1 cellular context compared by ENCODE assay signal in the genomic region with DNA sequence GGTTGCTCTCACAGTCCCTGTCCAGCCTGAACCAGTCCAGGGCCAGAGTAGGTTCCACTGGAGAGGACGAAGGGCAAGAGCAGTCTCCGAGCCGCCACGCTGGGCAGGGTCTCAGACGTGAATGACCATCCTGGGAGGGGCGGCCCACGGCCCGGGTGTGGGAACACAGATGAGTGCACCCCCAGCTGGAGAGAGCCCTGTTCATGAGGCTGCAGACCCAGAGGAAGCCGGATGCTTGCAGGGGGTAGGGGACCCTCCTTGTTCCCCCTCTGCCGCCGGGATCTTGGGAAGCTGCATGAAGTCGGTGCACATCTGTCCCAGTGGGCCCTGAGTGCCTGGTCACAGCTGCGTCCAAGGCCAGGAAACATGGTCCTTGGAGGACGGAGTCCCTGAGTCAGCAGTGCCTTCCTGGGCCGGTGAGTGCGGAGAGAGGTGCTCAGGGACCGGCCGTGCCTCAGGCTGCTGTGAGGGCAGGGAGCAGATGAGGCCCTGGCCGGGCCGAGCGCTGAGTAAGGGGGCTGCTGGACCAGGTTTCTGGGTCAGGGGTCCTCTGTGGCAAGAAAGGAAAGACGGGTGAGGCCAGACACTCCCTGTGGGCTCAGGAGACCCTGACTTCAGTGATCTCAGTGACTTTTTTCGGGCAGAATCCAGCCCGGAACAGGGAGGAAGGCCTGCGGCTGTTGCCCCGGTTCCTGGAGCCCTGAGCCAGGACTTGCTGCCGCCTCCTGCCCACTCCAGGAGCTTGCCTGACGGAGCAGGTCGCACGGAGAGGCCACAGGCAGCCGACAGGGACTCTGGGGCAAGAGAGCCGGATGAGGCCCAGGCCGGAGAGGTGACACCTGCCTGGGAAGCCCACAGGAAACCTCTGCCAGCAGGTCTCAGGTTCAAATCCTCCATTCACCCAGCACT.
TF ChIP-seq lines count a peak whose summit lies in the region.

No MANE protein-coding gene starts in this region.

TF ChIP-seq in HepG2, 621 proteins besides CTCF, POLR2A, EP300 and RAD21 (continued from another document and continues in another):
- TF ChIP-seq, protein P1, sequence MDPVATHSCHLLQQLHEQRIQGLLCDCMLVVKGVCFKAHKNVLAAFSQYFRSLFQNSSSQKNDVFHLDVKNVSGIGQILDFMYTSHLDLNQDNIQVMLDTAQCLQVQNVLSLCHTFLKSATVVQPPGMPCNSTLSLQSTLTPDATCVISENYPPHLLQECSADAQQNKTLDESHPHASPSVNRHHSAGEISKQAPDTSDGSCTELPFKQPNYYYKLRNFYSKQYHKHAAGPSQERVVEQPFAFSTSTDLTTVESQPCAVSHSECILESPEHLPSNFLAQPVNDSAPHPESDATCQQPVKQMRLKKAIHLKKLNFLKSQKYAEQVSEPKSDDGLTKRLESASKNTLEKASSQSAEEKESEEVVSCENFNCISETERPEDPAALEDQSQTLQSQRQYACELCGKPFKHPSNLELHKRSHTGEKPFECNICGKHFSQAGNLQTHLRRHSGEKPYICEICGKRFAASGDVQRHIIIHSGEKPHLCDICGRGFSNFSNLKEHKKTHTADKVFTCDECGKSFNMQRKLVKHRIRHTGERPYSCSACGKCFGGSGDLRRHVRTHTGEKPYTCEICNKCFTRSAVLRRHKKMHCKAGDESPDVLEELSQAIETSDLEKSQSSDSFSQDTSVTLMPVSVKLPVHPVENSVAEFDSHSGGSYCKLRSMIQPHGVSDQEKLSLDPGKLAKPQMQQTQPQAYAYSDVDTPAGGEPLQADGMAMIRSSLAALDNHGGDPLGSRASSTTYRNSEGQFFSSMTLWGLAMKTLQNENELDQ (CRISPR knock-in tag; IDR thresholded peaks at IDR 0.05; ENCODE audit: borderline replicate concordance) = no peak
- TF ChIP-seq GATAD2A (CRISPR knock-in tag; IDR thresholded peaks at IDR 0.05) (peak; percentile 9; the same call in 1 of the 2 replicates), REL (CRISPR knock-in tag; conservative IDR thresholded peaks at IDR 0.05) (no peak), HOXA3 (CRISPR knock-in tag; IDR thresholded peaks at IDR 0.05) (0 out of 2 replicates have a peak, but pooled peaks have one; percentile 9), ZNF576 (CRISPR knock-in tag; IDR thresholded peaks at IDR 0.05) (no peak), HOXA5 (CRISPR knock-in tag; IDR thresholded peaks at IDR 0.05) (no peak), ZNF460 (CRISPR knock-in tag; IDR thresholded peaks at IDR 0.05; ENCODE audit: borderline replicate concordance) (no peak), MXD3 (CRISPR knock-in tag; IDR thresholded peaks at IDR 0.05) (no peak), ZNF383 (CRISPR knock-in tag; IDR thresholded peaks at IDR 0.05; ENCODE audit: borderline replicate concordance) (no peak), ZNF543 (CRISPR knock-in tag; IDR thresholded peaks at IDR 0.05) (no peak; the same call in 1 of the 2 replicates), ZNF891 (CRISPR knock-in tag; IDR thresholded peaks at IDR 0.05) (no peak; the same call in 1 of the 2 replicates), MYPOP (CRISPR knock-in tag; IDR thresholded peaks at IDR 0.05) (no peak), RBFOX2 (IDR thresholded peaks at IDR 0.05; ENCODE audit: low read depth, low read length) (0 out of 2 replicates have a peak, but pooled peaks have one; percentile 22), NR2F2 (IDR thresholded peaks at IDR 0.05; ENCODE audit: borderline replicate concordance, low read depth) (no peak), RAD51 (IDR thresholded peaks at IDR 0.05; ENCODE audit: borderline replicate concordance) (no peak), ZFP90 (CRISPR knock-in tag; IDR thresholded peaks at IDR 0.05; ENCODE audit: borderline replicate concordance) (no peak), ZNF224 (CRISPR knock-in tag; IDR thresholded peaks at IDR 0.05) (no peak), ZNF34 (CRISPR knock-in tag; IDR thresholded peaks at IDR 0.05; ENCODE audit: borderline replicate concordance) (no peak), ZNF501 (CRISPR knock-in tag; IDR thresholded peaks at IDR 0.05) (peak; percentile 69; the same call in 1 of the 2 replicates), REXO4 (CRISPR knock-in tag; IDR thresholded peaks at IDR 0.05; ENCODE audit: borderline replicate concordance) (no peak), ZNF292 (CRISPR knock-in tag; IDR thresholded peaks at IDR 0.05; ENCODE audit: borderline replicate concordance, low read depth) (0 out of 2 replicates have a peak, but pooled peaks have one; percentile 40), ZSCAN29 (CRISPR knock-in tag; conservative IDR thresholded peaks at IDR 0.05) (no peak), ZBTB7B (CRISPR knock-in tag; IDR thresholded peaks at IDR 0.05) (0 out of 2 replicates have a peak, but pooled peaks have one; percentile 39), NR1H2 (CRISPR knock-in tag; IDR thresholded peaks at IDR 0.05; ENCODE audit: borderline replicate concordance, low read depth) (no peak), CHCHD3 (CRISPR knock-in tag; IDR thresholded peaks at IDR 0.05) (0 out of 2 replicates have a peak, but pooled peaks have one; percentile 62), ZFP41 (CRISPR knock-in tag; IDR thresholded peaks at IDR 0.05; ENCODE audit: borderline replicate concordance) (no peak; the same call in 1 of the 2 replicates), CEBPB (IDR thresholded peaks at IDR 0.05; ENCODE audit: borderline replicate concordance, low read depth, low read length) (no peak), CBX1 (IDR thresholded peaks at IDR 0.05; ENCODE audit: low read depth) (no peak), ZNF20 (CRISPR knock-in tag; IDR thresholded peaks at IDR 0.05) (no peak)
- TF ChIP-seq, protein P2, sequence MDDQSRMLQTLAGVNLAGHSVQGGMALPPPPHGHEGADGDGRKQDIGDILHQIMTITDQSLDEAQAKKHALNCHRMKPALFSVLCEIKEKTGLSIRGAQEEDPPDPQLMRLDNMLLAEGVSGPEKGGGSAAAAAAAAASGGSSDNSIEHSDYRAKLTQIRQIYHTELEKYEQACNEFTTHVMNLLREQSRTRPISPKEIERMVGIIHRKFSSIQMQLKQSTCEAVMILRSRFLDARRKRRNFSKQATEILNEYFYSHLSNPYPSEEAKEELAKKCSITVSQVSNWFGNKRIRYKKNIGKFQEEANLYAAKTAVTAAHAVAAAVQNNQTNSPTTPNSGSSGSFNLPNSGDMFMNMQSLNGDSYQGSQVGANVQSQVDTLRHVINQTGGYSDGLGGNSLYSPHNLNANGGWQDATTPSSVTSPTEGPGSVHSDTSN (CRISPR knock-in tag; IDR thresholded peaks at IDR 0.05; ENCODE audit: borderline replicate concordance) = no peak
- TF ChIP-seq, protein P3, sequence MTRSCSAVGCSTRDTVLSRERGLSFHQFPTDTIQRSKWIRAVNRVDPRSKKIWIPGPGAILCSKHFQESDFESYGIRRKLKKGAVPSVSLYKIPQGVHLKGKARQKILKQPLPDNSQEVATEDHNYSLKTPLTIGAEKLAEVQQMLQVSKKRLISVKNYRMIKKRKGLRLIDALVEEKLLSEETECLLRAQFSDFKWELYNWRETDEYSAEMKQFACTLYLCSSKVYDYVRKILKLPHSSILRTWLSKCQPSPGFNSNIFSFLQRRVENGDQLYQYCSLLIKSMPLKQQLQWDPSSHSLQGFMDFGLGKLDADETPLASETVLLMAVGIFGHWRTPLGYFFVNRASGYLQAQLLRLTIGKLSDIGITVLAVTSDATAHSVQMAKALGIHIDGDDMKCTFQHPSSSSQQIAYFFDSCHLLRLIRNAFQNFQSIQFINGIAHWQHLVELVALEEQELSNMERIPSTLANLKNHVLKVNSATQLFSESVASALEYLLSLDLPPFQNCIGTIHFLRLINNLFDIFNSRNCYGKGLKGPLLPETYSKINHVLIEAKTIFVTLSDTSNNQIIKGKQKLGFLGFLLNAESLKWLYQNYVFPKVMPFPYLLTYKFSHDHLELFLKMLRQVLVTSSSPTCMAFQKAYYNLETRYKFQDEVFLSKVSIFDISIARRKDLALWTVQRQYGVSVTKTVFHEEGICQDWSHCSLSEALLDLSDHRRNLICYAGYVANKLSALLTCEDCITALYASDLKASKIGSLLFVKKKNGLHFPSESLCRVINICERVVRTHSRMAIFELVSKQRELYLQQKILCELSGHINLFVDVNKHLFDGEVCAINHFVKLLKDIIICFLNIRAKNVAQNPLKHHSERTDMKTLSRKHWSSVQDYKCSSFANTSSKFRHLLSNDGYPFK (CRISPR knock-in tag; IDR thresholded peaks at IDR 0.05; ENCODE audit: borderline replicate concordance) = peak; percentile 12
- TF ChIP-seq, protein P4, sequence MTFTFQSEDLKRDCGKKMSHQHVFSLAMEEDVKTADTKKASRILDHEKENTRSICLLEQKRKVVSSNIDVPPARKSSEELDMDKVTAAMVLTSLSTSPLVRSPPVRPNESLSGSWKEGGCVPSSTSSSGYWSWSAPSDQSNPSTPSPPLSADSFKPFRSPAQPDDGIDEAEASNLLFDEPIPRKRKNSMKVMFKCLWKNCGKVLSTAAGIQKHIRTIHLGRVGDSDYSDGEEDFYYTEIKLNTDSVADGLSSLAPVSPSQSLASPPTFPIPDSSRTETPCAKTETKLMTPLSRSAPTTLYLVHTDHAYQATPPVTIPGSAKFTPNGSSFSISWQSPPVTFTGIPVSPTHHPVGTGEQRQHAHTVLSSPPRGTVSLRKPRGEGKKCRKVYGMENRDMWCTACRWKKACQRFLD (CRISPR knock-in tag; IDR thresholded peaks at IDR 0.05; ENCODE audit: borderline replicate concordance) = no peak
- TF ChIP-seq, protein P5, sequence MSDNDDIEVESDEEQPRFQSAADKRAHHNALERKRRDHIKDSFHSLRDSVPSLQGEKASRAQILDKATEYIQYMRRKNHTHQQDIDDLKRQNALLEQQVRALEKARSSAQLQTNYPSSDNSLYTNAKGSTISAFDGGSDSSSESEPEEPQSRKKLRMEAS (IDR thresholded peaks at IDR 0.05) = peak; percentile 23; the same call in 1 of the 2 replicates
- TF ChIP-seq, protein P6, sequence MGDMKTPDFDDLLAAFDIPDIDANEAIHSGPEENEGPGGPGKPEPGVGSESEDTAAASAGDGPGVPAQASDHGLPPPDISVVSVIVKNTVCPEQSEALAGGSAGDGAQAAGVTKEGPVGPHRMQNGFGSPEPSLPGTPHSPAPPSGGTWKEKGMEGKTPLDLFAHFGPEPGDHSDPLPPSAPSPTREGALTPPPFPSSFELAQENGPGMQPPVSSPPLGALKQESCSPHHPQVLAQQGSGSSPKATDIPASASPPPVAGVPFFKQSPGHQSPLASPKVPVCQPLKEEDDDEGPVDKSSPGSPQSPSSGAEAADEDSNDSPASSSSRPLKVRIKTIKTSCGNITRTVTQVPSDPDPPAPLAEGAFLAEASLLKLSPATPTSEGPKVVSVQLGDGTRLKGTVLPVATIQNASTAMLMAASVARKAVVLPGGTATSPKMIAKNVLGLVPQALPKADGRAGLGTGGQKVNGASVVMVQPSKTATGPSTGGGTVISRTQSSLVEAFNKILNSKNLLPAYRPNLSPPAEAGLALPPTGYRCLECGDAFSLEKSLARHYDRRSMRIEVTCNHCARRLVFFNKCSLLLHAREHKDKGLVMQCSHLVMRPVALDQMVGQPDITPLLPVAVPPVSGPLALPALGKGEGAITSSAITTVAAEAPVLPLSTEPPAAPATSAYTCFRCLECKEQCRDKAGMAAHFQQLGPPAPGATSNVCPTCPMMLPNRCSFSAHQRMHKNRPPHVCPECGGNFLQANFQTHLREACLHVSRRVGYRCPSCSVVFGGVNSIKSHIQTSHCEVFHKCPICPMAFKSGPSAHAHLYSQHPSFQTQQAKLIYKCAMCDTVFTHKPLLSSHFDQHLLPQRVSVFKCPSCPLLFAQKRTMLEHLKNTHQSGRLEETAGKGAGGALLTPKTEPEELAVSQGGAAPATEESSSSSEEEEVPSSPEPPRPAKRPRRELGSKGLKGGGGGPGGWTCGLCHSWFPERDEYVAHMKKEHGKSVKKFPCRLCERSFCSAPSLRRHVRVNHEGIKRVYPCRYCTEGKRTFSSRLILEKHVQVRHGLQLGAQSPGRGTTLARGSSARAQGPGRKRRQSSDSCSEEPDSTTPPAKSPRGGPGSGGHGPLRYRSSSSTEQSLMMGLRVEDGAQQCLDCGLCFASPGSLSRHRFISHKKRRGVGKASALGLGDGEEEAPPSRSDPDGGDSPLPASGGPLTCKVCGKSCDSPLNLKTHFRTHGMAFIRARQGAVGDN (CRISPR knock-in tag; IDR thresholded peaks at IDR 0.05) = peak; percentile 76
- TF ChIP-seq, protein P7, sequence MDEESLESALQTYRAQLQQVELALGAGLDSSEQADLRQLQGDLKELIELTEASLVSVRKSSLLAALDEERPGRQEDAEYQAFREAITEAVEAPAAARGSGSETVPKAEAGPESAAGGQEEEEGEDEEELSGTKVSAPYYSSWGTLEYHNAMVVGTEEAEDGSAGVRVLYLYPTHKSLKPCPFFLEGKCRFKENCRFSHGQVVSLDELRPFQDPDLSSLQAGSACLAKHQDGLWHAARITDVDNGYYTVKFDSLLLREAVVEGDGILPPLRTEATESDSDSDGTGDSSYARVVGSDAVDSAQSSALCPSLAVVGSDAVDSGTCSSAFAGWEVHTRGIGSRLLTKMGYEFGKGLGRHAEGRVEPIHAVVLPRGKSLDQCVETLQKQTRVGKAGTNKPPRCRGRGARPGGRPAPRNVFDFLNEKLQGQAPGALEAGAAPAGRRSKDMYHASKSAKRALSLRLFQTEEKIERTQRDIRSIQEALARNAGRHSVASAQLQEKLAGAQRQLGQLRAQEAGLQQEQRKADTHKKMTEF (CRISPR knock-in tag; IDR thresholded peaks at IDR 0.05) = peak; percentile 19; the same call in 1 of the 2 replicates
